ENCODE assay signal across 8 cellular contexts in the genomic region with DNA sequence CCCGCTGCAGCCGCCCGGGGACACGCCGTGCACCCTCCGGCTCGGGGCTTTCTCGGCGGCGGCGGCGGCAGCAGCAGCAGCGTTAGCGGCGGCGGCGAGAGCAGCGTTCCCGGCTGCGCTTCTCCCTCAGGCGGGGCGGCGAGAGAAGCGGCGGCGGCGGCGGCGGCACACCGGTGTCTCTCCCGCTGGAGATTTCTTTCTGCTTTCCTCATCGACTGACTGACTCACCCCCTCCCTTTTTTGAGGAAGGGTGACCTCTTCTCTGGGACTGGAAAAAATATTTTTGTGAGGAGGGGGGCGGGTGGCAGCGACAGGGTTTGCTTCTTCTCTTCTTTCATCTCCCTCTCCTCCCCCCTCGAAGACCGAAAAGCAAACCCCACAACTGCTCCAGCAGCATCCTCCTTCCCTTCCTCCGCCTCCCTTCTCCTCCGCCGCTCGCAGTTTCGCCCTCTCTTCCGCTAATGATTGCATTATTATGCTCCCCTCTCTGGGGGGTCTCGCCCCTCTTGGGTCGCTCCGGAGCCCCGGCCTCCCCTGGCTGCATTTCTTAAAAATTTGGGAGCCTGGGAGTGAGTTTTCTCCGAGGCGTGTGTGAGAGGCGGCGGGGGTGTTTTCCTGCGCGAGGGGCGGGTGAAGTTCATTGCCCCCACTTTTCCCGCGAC. TPM values are rescaled to one million over a fixed set of nuclear protein-coding genes. Genes with fewer than 3 reads are reported as not detected.
DNase-seq lines count a peak whose midpoint lies in the region; ATAC-seq and TF ChIP-seq lines count a peak whose summit lies in the region.

No MANE protein-coding gene starts in this region.

- peaks cover 13% of the 10 kb centered on the region for H3K4me1 Mint-ChIP-seq in activated CD4-positive, alpha-beta memory T cell treated with anti-CD3 and anti-CD28 coated beads, Interleukin-2, amount 10 ng/mL, durations not matched to agents 7 days and 5 days
- peaks cover 8% of the 10 kb centered on the region for H3K4me1 Mint-ChIP-seq in progenitor cell of endocrine pancreas (ENCODE audit: low read depth)

- H3K9me3 Mint-ChIP-seq in activated CD4-positive, alpha-beta memory T cell treated with anti-CD3 and anti-CD28 coated beads, Interleukin-2, amount 10 ng/mL, durations not matched to agents 7 days and 5 days: no peaks in the 10 kb centered on the region
- H3K9me3 Mint-ChIP-seq in progenitor cell of endocrine pancreas (ENCODE audit: low read depth): no peaks in the 10 kb centered on the region

- TF ChIP-seq CTCF in progenitor cell of endocrine pancreas (IDR thresholded peaks at IDR 0.05; ENCODE audit: unreplicated experiment): no peak

- CTCF ChIA-PET in activated CD4-positive, alpha-beta memory T cell treated with anti-CD3 and anti-CD28 coated beads, Interleukin-2, amount 10 ng/mL, durations not matched to agents 7 days and 5 days (lab: Charles Lee): no interaction called here

- no peak overlapping the region for H3K27ac Mint-ChIP-seq in activated CD4-positive, alpha-beta memory T cell treated with anti-CD3 and anti-CD28 coated beads, Interleukin-2, amount 10 ng/mL, durations not matched to agents 7 days and 5 days
- H3K27ac Mint-ChIP-seq in progenitor cell of endocrine pancreas: peak overlapping the region; percentile 95

- peaks cover 32% of the 10 kb centered on the region for H3K27me3 Mint-ChIP-seq in activated CD4-positive, alpha-beta memory T cell treated with anti-CD3 and anti-CD28 coated beads, Interleukin-2, amount 10 ng/mL, durations not matched to agents 7 days and 5 days
- H3K27me3 Mint-ChIP-seq in progenitor cell of endocrine pancreas: peaks cover 10% of the 10 kb centered on the region

- POLR2A ChIA-PET in activated CD4-positive, alpha-beta memory T cell treated with anti-CD3 and anti-CD28 coated beads, Interleukin-2, amount 10 ng/mL, durations not matched to agents 7 days and 5 days (lab: Charles Lee): no interaction called here

- H3K4me3 Mint-ChIP-seq in activated CD4-positive, alpha-beta memory T cell treated with anti-CD3 and anti-CD28 coated beads, Interleukin-2, amount 10 ng/mL, durations not matched to agents 7 days and 5 days: peak overlapping the region; percentile 73
- no peak overlapping the region for H3K4me3 Mint-ChIP-seq in progenitor cell of endocrine pancreas (ENCODE audit: low read depth)

- DNase-seq in ELR (ENCODE audit: low read depth) (peak; percentile 5), glomerular visceral epithelial cell (ENCODE audit: extremely low spot score) (peak; percentile 4), progenitor cell of endocrine pancreas (ENCODE audit: low spot score, unreplicated experiment) (no peak)
- no peak for DNase-seq in activated CD4-positive, alpha-beta memory T cell treated with anti-CD3 and anti-CD28 coated beads, Interleukin-2, amount 10 ng/mL, durations not matched to agents 7 days and 5 days

- TF ChIP-seq RAD21 in Ishikawa (IDR thresholded peaks at IDR 0.05; ENCODE audit: low read depth): no peak

- H3K36me3 Mint-ChIP-seq in activated CD4-positive, alpha-beta memory T cell treated with anti-CD3 and anti-CD28 coated beads, Interleukin-2, amount 10 ng/mL, durations not matched to agents 7 days and 5 days (ENCODE audit: low read depth): peaks cover 2% of the 10 kb centered on the region
- H3K36me3 Mint-ChIP-seq in progenitor cell of endocrine pancreas (ENCODE audit: insufficient read depth): no peaks in the 10 kb centered on the region

- 0 out of 2 replicates have a peak, but pooled peaks have one; percentile 13 for TF ChIP-seq EP300 in Ishikawa (IDR thresholded peaks at IDR 0.05; ENCODE audit: borderline replicate concordance)

- ATAC-seq in GM21390 (IDR thresholded peaks at IDR 0.05; ENCODE audit: unreplicated experiment) (no peak), HG02763 (IDR thresholded peaks at IDR 0.05; ENCODE audit: unreplicated experiment) (no peak), GM21360 (IDR thresholded peaks at IDR 0.05; ENCODE audit: unreplicated experiment) (no peak)

TF ChIP-seq in Ishikawa, 13 proteins besides CTCF, POLR2A, EP300 and RAD21:
- TF ChIP-seq YY1 (IDR thresholded peaks at IDR 0.05; ENCODE audit: low read depth): no peak

RNA-seq across cellular contexts. Expression of a gene that starts 0.3 kb away (rescaled TPM):
- total RNA-seq in activated CD4-positive, alpha-beta memory T cell treated with anti-CD3 and anti-CD28 coated beads, Interleukin-2, amount 10 ng/mL, durations not matched to agents 7 days and 5 days: 10 to 100 TPM; 16.9 to 17.7 TPM
- total RNA-seq in progenitor cell of endocrine pancreas: 119 and 125 TPM in 2 replicates

Comparison
In these comparisons a context has a peak if more than half of its experiments do, and no peak if none do; other contexts are left out.
1. DNase-seq: peak in ELR (single experiment) and glomerular visceral epithelial cell (single experiment); none in activated CD4-positive, alpha-beta memory T cell treated with anti-CD3 and anti-CD28 coated beads, Interleukin-2, amount 10 ng/mL, durations not matched to agents 7 days and 5 days (single experiment) and progenitor cell of endocrine pancreas (single experiment).